In genomic region chr7:129169171-129169643, GRCh38 we compare ENCODE assay signal across 8 cellular contexts. TPM values are rescaled to one million over a fixed set of nuclear protein-coding genes. Genes with fewer than 3 reads are reported as not detected.
DNase-seq lines count a peak whose midpoint lies in the region; ATAC-seq, FAIRE-seq and TF ChIP-seq lines count a peak whose summit lies in the region.

No MANE protein-coding gene starts in this region.

- H3K4me1 ChIP-seq in iPS DF 6.9 (ENCODE audit: control insufficient read depth, insufficient read depth, low read length) (no peaks in the 10 kb centered on the region; the same call in none of the 2 replicates), small intestine (ENCODE audit: control insufficient read depth in 2 of 2, insufficient read depth in 1 of 2, low read depth in 1 of 2, low read length in 1 of 2) (peaks cover 0 to 4% of the 10 kb centered on the region in 2 donors)

- peak overlapping the region; percentile 39 for H3K4me3 ChIP-seq in GM12865 (ENCODE audit: low read depth, low read length)
- peak overlapping the region; percentile 25; the same call in 1 of the 2 replicates for H3K4me3 ChIP-seq in iPS DF 6.9 (ENCODE audit: low read length)
- H3K4me3 ChIP-seq in small intestine (ENCODE audit: low read depth in 1 of 2, low read length in 2 of 2), result peak overlapping the region; percentile 43 to 49

- no peak for FAIRE-seq in small intestine (lab: Jason Lieb, UNC)

- H3K9me3 ChIP-seq in iPS DF 6.9 (ENCODE audit: control insufficient read depth, insufficient read depth, low read length) (no peaks in the 10 kb centered on the region), small intestine (ENCODE audit: control insufficient read depth, low read depth) (no peaks in the 10 kb centered on the region)

- peak; percentile 71 to 78 for ATAC-seq in activated naive CD4-positive, alpha-beta T cell treated with anti-CD3 and anti-CD28 coated beads, Interleukin-2, amount 50 U/mL, for 72 hours
- ATAC-seq in HG03521 (IDR thresholded peaks at IDR 0.05; ENCODE audit: unreplicated experiment), result no peak

- no peaks in the 10 kb centered on the region for H3K36me3 Mint-ChIP-seq in activated naive CD4-positive, alpha-beta T cell treated with anti-CD3 and anti-CD28 coated beads, Interleukin-2, amount 50 U/mL, for 72 hours

- H3K27me3 ChIP-seq in iPS DF 6.9 (ENCODE audit: control insufficient read depth, insufficient read depth, low read length) (no peaks in the 10 kb centered on the region), small intestine (ENCODE audit: control insufficient read depth in 2 of 2, insufficient read depth in 2 of 2, low read length in 2 of 2) (no peaks in the 10 kb centered on the region)

- H3K27ac ChIP-seq in iPS DF 6.9 (ENCODE audit: low read length) (no peak overlapping the region), small intestine (ENCODE audit: low read depth in 1 of 2, low read length in 1 of 2) (peak overlapping the region in 1 of 2 donors; percentile 49)

- peak overlapping the region in 1 of 2 donors; percentile 60 for H3K27ac Mint-ChIP-seq in activated naive CD4-positive, alpha-beta T cell treated with anti-CD3 and anti-CD28 coated beads, Interleukin-2, amount 50 U/mL, for 72 hours

- peak; percentile 55 for DNase-seq in GM12865 (ENCODE audit: low read depth)
- DNase-seq in Kasumi-1 (lab: John Stamatoyannopoulos, UW), result peak; percentile 46 to 50
- DNase-seq in activated naive CD4-positive, alpha-beta T cell treated with anti-CD3 and anti-CD28 coated beads, Interleukin-2, amount 50 U/mL, for 72 hours (ENCODE audit: low spot score in 2 of 2), result peak in 1 of 2 donors; percentile 50
- no peak for DNase-seq in iPS DF 6.9 (ENCODE audit: low read depth, low spot score)
- DNase-seq in small intestine, result peak; percentile 21
- DNase-seq in NCI-H1417 treated with DMSO at 0.1 percent for 48 hours (lab: John Stamatoyannopoulos, UW), result no peak
- no peak for DNase-seq in cerebellar cortex (ENCODE audit: low spot score)

- no peaks in the 10 kb centered on the region for H3K9me3 Mint-ChIP-seq in activated naive CD4-positive, alpha-beta T cell treated with anti-CD3 and anti-CD28 coated beads, Interleukin-2, amount 50 U/mL, for 72 hours

- TF ChIP-seq CTCF in GM12865 (IDR thresholded peaks at IDR 0.05; ENCODE audit: insufficient read depth, low read depth, low read length, missing control alignments), result no peak

- H3K36me3 ChIP-seq in iPS DF 6.9 (ENCODE audit: control insufficient read depth, insufficient read depth, low read length), result no peaks in the 10 kb centered on the region
- no peaks in the 10 kb centered on the region for H3K36me3 ChIP-seq in small intestine (ENCODE audit: control insufficient read depth in 2 of 2, insufficient read depth in 2 of 2, low read length in 2 of 2)

- no CpG with 5 or more reads among the region's 46 CpGs for WGBS in iPS DF 6.9 (ENCODE audit: insufficient coverage, insufficient read length)
- 1% methylated on average over 30 to 46 of the region's 46 CpGs for WGBS in small intestine, 3 donors

RNA-seq across cellular contexts. Expression of gene SMO, which starts 19.2 kb away (rescaled TPM):
- under 1 TPM; 0.07 to 0.84 TPM for total RNA-seq in activated naive CD4-positive, alpha-beta T cell treated with anti-CD3 and anti-CD28 coated beads, Interleukin-2, amount 50 U/mL, for 72 hours
- polyA plus RNA-seq in small intestine, result 1 to 10 TPM in 1 of 3 donors, under 1 TPM in 1, not detected in 1; 0.54 to 2.5 TPM

RNA-seq across cellular contexts. Expression of gene TSPAN33, which starts 24.7 kb away (rescaled TPM):
- total RNA-seq in activated naive CD4-positive, alpha-beta T cell treated with anti-CD3 and anti-CD28 coated beads, Interleukin-2, amount 50 U/mL, for 72 hours, result 1 to 10 TPM; 4.2 to 8.1 TPM
- 1 to 10 TPM in 2 of 3 donors, under 1 TPM in 1; 0.67 to 5.9 (median 3.4) TPM for polyA plus RNA-seq in small intestine

RNA-seq across cellular contexts. Expression of gene AHCYL2, which starts 55.6 kb away (rescaled TPM):
- 10 to 100 TPM; 14.3 to 51.9 TPM for total RNA-seq in activated naive CD4-positive, alpha-beta T cell treated with anti-CD3 and anti-CD28 coated beads, Interleukin-2, amount 50 U/mL, for 72 hours
- polyA plus RNA-seq in small intestine, result 10 to 100 TPM; 18.2 to 25.4 (median 24.4) TPM

Comparison
In these comparisons a context has a peak if more than half of its experiments do, and no peak if none do; other contexts are left out.
1. DNase-seq: peak in GM12865 (single experiment), Kasumi-1 (2 of 2) and small intestine (single experiment); none in iPS DF 6.9 (single experiment), NCI-H1417 treated with DMSO at 0.1 percent for 48 hours (single experiment) and cerebellar cortex (single experiment).
2. Peak in every context shown above with its lines, with median percentiles within 50 percentile points of each other: H3K4me3 ChIP-seq.